In the genomic region with DNA sequence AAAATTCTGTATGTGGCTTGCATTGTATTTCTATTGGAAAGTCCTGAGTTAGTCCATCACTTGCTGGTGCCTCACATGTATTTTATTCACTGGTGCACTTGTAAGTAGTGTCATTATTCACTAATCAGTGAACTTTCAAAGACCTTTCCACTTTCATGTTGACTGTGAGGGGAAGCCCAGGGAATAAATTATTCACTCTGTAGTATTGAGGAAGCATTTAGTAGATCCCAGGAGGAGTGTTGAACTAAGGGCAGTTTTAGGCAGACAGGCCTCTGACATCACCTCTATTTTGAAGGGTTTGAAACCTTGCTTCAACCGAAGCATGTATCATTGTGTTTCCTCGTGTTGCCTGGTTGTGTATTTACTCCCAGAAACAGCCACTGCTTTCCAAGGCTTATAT, we compare ENCODE assay signal across 11 cellular contexts.
DNase-seq lines count a peak whose midpoint lies in the region; ATAC-seq and TF ChIP-seq lines count a peak whose summit lies in the region.
"Had no signal": no experiment of that assay in that cellular context is flagged by ENCODE, and none has a peak within 500 bp of the region (broad histone marks: within the 10 kb centered on the region; RNA-seq: fewer than 3 reads in every experiment).

No MANE protein-coding gene starts in this region.

- intact Hi-C loops in left colon (cut with DNase I, micrococcal nuclease): no loop called here

- in situ Hi-C loops in GM13976 (cut with MboI; ENCODE audit: low sequenced_read_pairs, unreplicated experiment): no loop called here

- no peak for TF ChIP-seq CTCF in GM13976 (IDR thresholded peaks at IDR 0.05; ENCODE audit: borderline replicate concordance, control extremely low read depth, extremely low read depth, insufficient read depth, missing control alignments)

- DNase-seq in GM13976 (ENCODE audit: low spot score) (peak; percentile 39), GM19240 (ENCODE audit: insufficient read length, low spot score) (peak; percentile 2), MV-4-11 (lab: John Stamatoyannopoulos, UW) (no peak), left colon (no peak), cerebellar nuclear complex (lab: John Stamatoyannopoulos, UW) (no peak), T-helper 9 cell (no peak)
- DNase-seq: activated CD8-positive, alpha-beta memory T cell treated with anti-CD3 and anti-CD28 coated beads, Interleukin-2, amount 10 ng/mL, durations not matched to agents 7 days and 5 days; T-cell; trophoblast cell had no signal

- ATAC-seq in HG02623 (IDR thresholded peaks at IDR 0.05; ENCODE audit: unreplicated experiment): peak; percentile 91
- ATAC-seq in HG03354 (IDR thresholded peaks at IDR 0.05; ENCODE audit: poor library complexity, severe bottlenecking, unreplicated experiment): peak; percentile 98
- no peak for ATAC-seq in left colon
- ATAC-seq: activated CD8-positive, alpha-beta memory T cell treated with anti-CD3 and anti-CD28 coated beads, Interleukin-2, amount 10 ng/mL, durations not matched to agents 7 days and 5 days; T-cell had no signal

Comparison
In these comparisons a context has a peak if more than half of its experiments do, and no peak if none do; other contexts are left out.
1. DNase-seq: peak in GM13976 (single experiment) and GM19240 (single experiment); none in MV-4-11 (single experiment), left colon (0 of 2), cerebellar nuclear complex (0 of 2) and T-helper 9 cell (single experiment).